ENCODE assay signal across 8 cellular contexts in genomic region chr17:79045830-79046500, GRCh38. TPM values are rescaled to one million over a fixed set of nuclear protein-coding genes. Genes with fewer than 3 reads are reported as not detected.
DNase-seq lines count a peak whose midpoint lies in the region; ATAC-seq and TF ChIP-seq lines count a peak whose summit lies in the region.

No MANE protein-coding gene starts in this region.

- TF ChIP-seq CTCF in DOHH2 (IDR thresholded peaks at IDR 0.05; ENCODE audit: low read depth, low read length, poor library complexity, severe bottlenecking), result peak; percentile 89
- peak; percentile 91 for TF ChIP-seq CTCF in MM.1S (IDR thresholded peaks at IDR 0.05; ENCODE audit: low read length)
- peak; percentile 91 for TF ChIP-seq CTCF in cardiac muscle cell (IDR thresholded peaks at IDR 0.05; ENCODE audit: low read depth, low read length)
- TF ChIP-seq CTCF in prostate gland (IDR thresholded peaks at IDR 0.05), result peak; percentile 78 to 92 (median 86)

- intact Hi-C loops in prostate gland (cut with DNase I), result loop anchor here (5.0 kb wide), 1 partner anchor 346 kb away; no protein-coding TSS in a partner anchor

- DNase-seq in MM.1S, result peak; percentile 45
- peak; percentile 67 for DNase-seq in activated naive CD8-positive, alpha-beta T cell treated with anti-CD3 and anti-CD28 coated beads for 36 hours
- peak; percentile 77 to 84 for DNase-seq in cardiac muscle cell (ENCODE audit: low read depth in 1 of 2, low spot score in 1 of 2)
- DNase-seq in prostate gland (ENCODE audit: low spot score), result peak; percentile 68

- H3K27ac Mint-ChIP-seq in activated naive CD8-positive, alpha-beta T cell treated with anti-CD3 and anti-CD28 coated beads for 36 hours, result no peak overlapping the region

- no peaks in the 10 kb centered on the region for H3K36me3 Mint-ChIP-seq in activated naive CD8-positive, alpha-beta T cell treated with anti-CD3 and anti-CD28 coated beads for 36 hours

- H2AFZ ChIP-seq in MM.1S (ENCODE audit: low read length), result no peak overlapping the region

- no peak overlapping the region for H3K4me2 ChIP-seq in DOHH2 (ENCODE audit: low read length)
- no peak overlapping the region for H3K4me2 ChIP-seq in MM.1S (ENCODE audit: low read depth, low read length)

- no peak overlapping the region for H3K4me3 ChIP-seq in DOHH2 (ENCODE audit: low read length)
- H3K4me3 ChIP-seq in MM.1S (ENCODE audit: low read length), result no peak overlapping the region
- H3K4me3 ChIP-seq in cardiac muscle cell, result no peak overlapping the region
- no peak overlapping the region for H3K4me3 ChIP-seq in prostate gland

- H3K4me1 ChIP-seq in DOHH2 (ENCODE audit: control insufficient read depth, low read length) (no peaks in the 10 kb centered on the region), MM.1S (ENCODE audit: low read length) (no peaks in the 10 kb centered on the region), cardiac muscle cell (ENCODE audit: low read depth) (no peaks in the 10 kb centered on the region), prostate gland (replicated peaks) (no peaks in the 10 kb centered on the region)

- no peak overlapping the region for H3K4me3 Mint-ChIP-seq in activated naive CD8-positive, alpha-beta T cell treated with anti-CD3 and anti-CD28 coated beads for 36 hours

- H3K4me1 Mint-ChIP-seq in activated naive CD8-positive, alpha-beta T cell treated with anti-CD3 and anti-CD28 coated beads for 36 hours, result peaks cover 1% of the 10 kb centered on the region

- TF ChIP-seq POLR2A in prostate gland (IDR thresholded peaks at IDR 0.05), result no peak

- H3K9me3 ChIP-seq in DOHH2 (ENCODE audit: control insufficient read depth, insufficient read depth, low read length) (no peaks in the 10 kb centered on the region), MM.1S (replicated peaks; ENCODE audit: insufficient read depth, low read length) (no peaks in the 10 kb centered on the region), cardiac muscle cell (ENCODE audit: low read depth) (no peaks in the 10 kb centered on the region), prostate gland (no peaks in the 10 kb centered on the region)

- peak; percentile 94 for ATAC-seq in SK-N-SH treated with all-trans-retinoic acid at 6 μM for 48 hours
- no peak for ATAC-seq in HG02623 (IDR thresholded peaks at IDR 0.05; ENCODE audit: unreplicated experiment)
- ATAC-seq in HG03045 (IDR thresholded peaks at IDR 0.05; ENCODE audit: unreplicated experiment), result no peak

- whole genome bisulfite sequencing in prostate gland, result 36% methylated on average over 22 of the region's 22 CpGs

- H3K27me3 ChIP-seq in DOHH2 (ENCODE audit: control insufficient read depth, low read length), result no peaks in the 10 kb centered on the region
- H3K27me3 ChIP-seq in MM.1S (replicated peaks; ENCODE audit: insufficient read depth, low read length), result peaks cover 93% of the 10 kb centered on the region
- no peaks in the 10 kb centered on the region for H3K27me3 ChIP-seq in cardiac muscle cell
- no peaks in the 10 kb centered on the region for H3K27me3 ChIP-seq in prostate gland (replicated peaks; ENCODE audit: insufficient read depth)

- H3K79me2 ChIP-seq in DOHH2 (ENCODE audit: control insufficient read depth, low read length) (no peaks in the 10 kb centered on the region), MM.1S (ENCODE audit: low read length) (no peaks in the 10 kb centered on the region)

- H3F3A ChIP-seq in DOHH2 (ENCODE audit: control insufficient read depth, insufficient read depth) (0 out of 2 replicates have a peak, but pooled peaks cover 2% of the 10 kb centered on the region), MM.1S (ENCODE audit: insufficient read depth, low read length) (no peaks in the 10 kb centered on the region)

- H3K27ac ChIP-seq in DOHH2 (ENCODE audit: low read depth, low read length) (no peak overlapping the region), MM.1S (ENCODE audit: low read length) (no peak overlapping the region), cardiac muscle cell (no peak overlapping the region), prostate gland (peak overlapping the region in 1 of 2 donors; percentile 31)

- H3K36me3 ChIP-seq in DOHH2 (ENCODE audit: control insufficient read depth, low read length) (no peaks in the 10 kb centered on the region), MM.1S (replicated peaks; ENCODE audit: insufficient read depth, low read length) (no peaks in the 10 kb centered on the region), cardiac muscle cell (no peaks in the 10 kb centered on the region), prostate gland (no peaks in the 10 kb centered on the region)

- H4K20me1 ChIP-seq in DOHH2 (ENCODE audit: control insufficient read depth, insufficient read depth, low read depth, low read length), result no peaks in the 10 kb centered on the region
- no peaks in the 10 kb centered on the region for H4K20me1 ChIP-seq in MM.1S (ENCODE audit: insufficient read depth, low read length)

- no peak overlapping the region for H3K9ac ChIP-seq in MM.1S (ENCODE audit: low read length)

- H3K27me3 Mint-ChIP-seq in activated naive CD8-positive, alpha-beta T cell treated with anti-CD3 and anti-CD28 coated beads for 36 hours, result peaks cover 17% of the 10 kb centered on the region

- H3K9me3 Mint-ChIP-seq in activated naive CD8-positive, alpha-beta T cell treated with anti-CD3 and anti-CD28 coated beads for 36 hours, result no peaks in the 10 kb centered on the region

- H3K9me2 ChIP-seq in DOHH2 (replicated peaks; ENCODE audit: control insufficient read depth, low read length), result no peaks in the 10 kb centered on the region
- H3K9me2 ChIP-seq in MM.1S (replicated peaks; ENCODE audit: insufficient read depth, low read length), result no peaks in the 10 kb centered on the region

TF ChIP-seq in SK-N-SH treated with all-trans-retinoic acid at 6 μM for 48 hours, 23 proteins besides CTCF, POLR2A, EP300 and RAD21 (continues in another document):
- TF ChIP-seq ESRRG (CRISPR knock-in tag; IDR thresholded peaks at IDR 0.05) (no peak), SNAI2 (CRISPR knock-in tag; IDR thresholded peaks at IDR 0.05) (no peak), OSR1 (CRISPR knock-in tag; IDR thresholded peaks at IDR 0.05) (no peak), CSRNP3 (CRISPR knock-in tag; IDR thresholded peaks at IDR 0.05) (no peak), ZFP3 (CRISPR knock-in tag; IDR thresholded peaks at IDR 0.05) (no peak), TCF4 (CRISPR knock-in tag; IDR thresholded peaks at IDR 0.05; ENCODE audit: borderline replicate concordance) (no peak), ZFP30 (CRISPR knock-in tag; IDR thresholded peaks at IDR 0.05) (no peak), POU6F1 (CRISPR knock-in tag; IDR thresholded peaks at IDR 0.05; ENCODE audit: borderline replicate concordance, low read depth) (no peak), GLIS3 (CRISPR knock-in tag; IDR thresholded peaks at IDR 0.05) (no peak), ARNTL (CRISPR knock-in tag; IDR thresholded peaks at IDR 0.05; ENCODE audit: borderline replicate concordance, low read depth) (no peak), RARB (CRISPR knock-in tag; IDR thresholded peaks at IDR 0.05) (no peak), ISL1 (CRISPR knock-in tag; IDR thresholded peaks at IDR 0.05) (no peak)

RNA-seq across cellular contexts. Expression of gene C1QTNF1, which starts 22.0 kb away (rescaled TPM):
- under 1 TPM; 0.12 to 0.14 TPM for total RNA-seq in activated naive CD8-positive, alpha-beta T cell treated with anti-CD3 and anti-CD28 coated beads for 36 hours
- total RNA-seq in cardiac muscle cell (12.5 and 16.4 TPM in 2 replicates), prostate gland (10 to 100 TPM; 16.3 to 57.9 TPM)
- polyA plus RNA-seq in cardiac muscle cell, result 6.8 and 10.2 TPM in 2 replicates

RNA-seq across cellular contexts. Expression of gene ENGASE, which starts 28.7 kb away (rescaled TPM):
- total RNA-seq in activated naive CD8-positive, alpha-beta T cell treated with anti-CD3 and anti-CD28 coated beads for 36 hours, result 10 to 100 TPM; 23.4 to 26.3 TPM
- total RNA-seq in cardiac muscle cell (29.5 and 69.8 TPM in 2 replicates), prostate gland (10 to 100 TPM; 19.4 to 45.7 TPM)
- polyA plus RNA-seq in cardiac muscle cell, result 48.8 and 56.1 TPM in 2 replicates

RNA-seq across cellular contexts. Expression of gene CANT1, which starts 36.4 kb away (rescaled TPM):
- 10 to 100 TPM; 39.3 to 43.1 TPM for total RNA-seq in activated naive CD8-positive, alpha-beta T cell treated with anti-CD3 and anti-CD28 coated beads for 36 hours
- total RNA-seq in cardiac muscle cell (55.3 and 55.9 TPM in 2 replicates), prostate gland (100 to 1,000 TPM in 1 of 2 donors, 10 to 100 TPM in 1; 89.7 to 201 TPM)
- polyA plus RNA-seq in cardiac muscle cell, result 33.6 and 45.8 TPM in 2 replicates

Comparison
In these comparisons a context has a peak if more than half of its experiments do, and no peak if none do; other contexts are left out.
1. RNA of gene C1QTNF1, which starts 22.0 kb away (total RNA-seq): 16.3 to 57.9 TPM in prostate gland and 12.5 to 16.4 TPM in cardiac muscle cell; 0.12 to 0.14 TPM in activated naive CD8-positive, alpha-beta T cell treated with anti-CD3 and anti-CD28 coated beads for 36 hours; every median in the first group is over 10 times any median in the second.
2. Peak in every context shown above with its lines, with median percentiles within 50 percentile points of each other: CTCF ChIP-seq and DNase-seq.